Comparison of ENCODE assay signal across 9 cellular contexts in genomic region chr19:8567522-8568172, GRCh38. TPM values are rescaled to one million over a fixed set of nuclear protein-coding genes. Genes with fewer than 3 reads are reported as not detected.
DNase-seq lines count a peak whose midpoint lies in the region; ATAC-seq and TF ChIP-seq lines count a peak whose summit lies in the region.
"Had no signal": no experiment of that assay in that cellular context is flagged by ENCODE, and none has a peak within 500 bp of the region (broad histone marks: within the 10 kb centered on the region; RNA-seq: fewer than 3 reads in every experiment).

No MANE protein-coding gene starts in this region.

- DNase-seq in CD8-positive, alpha-beta T cell, result no peak
- DNase-seq in NOMO-1 treated with dmso at 0.1 percent for 144 hours (lab: John Stamatoyannopoulos, UW; ENCODE audit: unreplicated experiment) (peak; percentile 66), inferior parietal cortex (ENCODE audit: extremely low spot score) (no peak), T-helper 9 cell (no peak)
- no peak for DNase-seq in natural killer cell treated with Interleukin-12 subunit alpha and Interleukin-12 subunit beta and Interleukin-15 and Interleukin-18, amount 100 ng/mL, for 72 hours (ENCODE audit: low spot score)
- DNase-seq: NCI-H2029 had no signal

- 66 to 91% methylated on average over 2 to 9 of the region's 15 CpGs for WGBS in gastroesophageal sphincter (ENCODE audit: low coverage in 1 of 2), 2 donors

- intact Hi-C loops in CD8-positive, alpha-beta T cell (cut with DNase I, micrococcal nuclease), result no loop called here

- H3K4me3 ChIP-seq in CD8-positive, alpha-beta T cell (ENCODE audit: low read depth, low read length), result no peak overlapping the region
- no peak overlapping the region for H3K4me3 ChIP-seq in gastroesophageal sphincter

- H3K9me3 Mint-ChIP-seq in CD8-positive, alpha-beta T cell, result no peaks in the 10 kb centered on the region
- no peaks in the 10 kb centered on the region for H3K9me3 Mint-ChIP-seq in natural killer cell treated with Interleukin-12 subunit alpha and Interleukin-12 subunit beta and Interleukin-15 and Interleukin-18, amount 100 ng/mL, for 72 hours

- H3K36me3 Mint-ChIP-seq in CD8-positive, alpha-beta T cell, result no peaks in the 10 kb centered on the region
- H3K36me3 Mint-ChIP-seq in natural killer cell treated with Interleukin-12 subunit alpha and Interleukin-12 subunit beta and Interleukin-15 and Interleukin-18, amount 100 ng/mL, for 72 hours, result no peaks in the 10 kb centered on the region

- no peak for TF ChIP-seq POLR2A in gastroesophageal sphincter (IDR thresholded peaks at IDR 0.05)

- H3K4me1 Mint-ChIP-seq in CD8-positive, alpha-beta T cell (ENCODE audit: low read depth), result peaks cover 66% of the 10 kb centered on the region
- H3K4me1 Mint-ChIP-seq in natural killer cell treated with Interleukin-12 subunit alpha and Interleukin-12 subunit beta and Interleukin-15 and Interleukin-18, amount 100 ng/mL, for 72 hours (ENCODE audit: low read depth in 2 of 2), result peaks cover 70 to 73% of the 10 kb centered on the region in 2 donors

- no peaks in the 10 kb centered on the region for H3K36me3 ChIP-seq in CD8-positive, alpha-beta T cell (ENCODE audit: insufficient read depth, low read length)
- no peaks in the 10 kb centered on the region for H3K36me3 ChIP-seq in gastroesophageal sphincter

- H3K9me3 ChIP-seq in CD8-positive, alpha-beta T cell (ENCODE audit: low read length), result no peaks in the 10 kb centered on the region
- H3K9me3 ChIP-seq in gastroesophageal sphincter, result no peaks in the 10 kb centered on the region

- H3K27me3 ChIP-seq in CD8-positive, alpha-beta T cell (ENCODE audit: insufficient read depth, low read length), result no peaks in the 10 kb centered on the region
- H3K27me3 ChIP-seq in gastroesophageal sphincter, result no peaks in the 10 kb centered on the region

- H3K27ac ChIP-seq in CD8-positive, alpha-beta T cell (ENCODE audit: low read depth, low read length), result no peak overlapping the region
- H3K27ac ChIP-seq in gastroesophageal sphincter, result no peak overlapping the region

- H3K4me1 ChIP-seq in CD8-positive, alpha-beta T cell (ENCODE audit: insufficient read depth, low read length), result peaks cover 49% of the 10 kb centered on the region
- peaks cover 0 to 5% (median 0%) of the 10 kb centered on the region in 3 donors for H3K4me1 ChIP-seq in gastroesophageal sphincter

- TF ChIP-seq CTCF in CD8-positive, alpha-beta T cell (IDR thresholded peaks at IDR 0.05), result no peak
- no peak for TF ChIP-seq CTCF in gastroesophageal sphincter (IDR thresholded peaks at IDR 0.05)

- CTCF ChIA-PET in CD8-positive, alpha-beta T cell (lab: Charles Lee), result interaction anchor here (1.1 to 7.2 kb wide), 3 partner anchors 10 to 20 kb away, joined by 3 to 92 read pairs (median 5); partner anchors contain the start of gene MYO1F

- H3K4me3 Mint-ChIP-seq in CD8-positive, alpha-beta T cell, result no peak overlapping the region
- peak overlapping the region; percentile 69 for H3K4me3 Mint-ChIP-seq in natural killer cell treated with Interleukin-12 subunit alpha and Interleukin-12 subunit beta and Interleukin-15 and Interleukin-18, amount 100 ng/mL, for 72 hours

- no peak for TF ChIP-seq EP300 in gastroesophageal sphincter (IDR thresholded peaks at IDR 0.05)

- POLR2A ChIA-PET in CD8-positive, alpha-beta T cell (lab: Charles Lee), result interaction anchor here (6.1 kb wide), 1 partner anchor 12 kb away, joined by 49 read pairs; the partner anchor contains the start of gene MYO1F

- no peak for ATAC-seq in CD8-positive, alpha-beta T cell
- ATAC-seq in gastroesophageal sphincter, result peak; percentile 39
- ATAC-seq in natural killer cell treated with Interleukin-12 subunit alpha and Interleukin-12 subunit beta and Interleukin-15 and Interleukin-18, amount 100 ng/mL, for 72 hours, result no peak
- ATAC-seq in HG03520 (IDR thresholded peaks at IDR 0.05; ENCODE audit: unreplicated experiment), result no peak
- no peak for ATAC-seq in GM21528 (IDR thresholded peaks at IDR 0.05; ENCODE audit: low FRiP score, unreplicated experiment)

- H3K27me3 Mint-ChIP-seq in CD8-positive, alpha-beta T cell (ENCODE audit: low read depth), result no peaks in the 10 kb centered on the region
- no peaks in the 10 kb centered on the region for H3K27me3 Mint-ChIP-seq in natural killer cell treated with Interleukin-12 subunit alpha and Interleukin-12 subunit beta and Interleukin-15 and Interleukin-18, amount 100 ng/mL, for 72 hours

- peak overlapping the region; percentile 75 for H3K27ac Mint-ChIP-seq in CD8-positive, alpha-beta T cell
- H3K27ac Mint-ChIP-seq in natural killer cell treated with Interleukin-12 subunit alpha and Interleukin-12 subunit beta and Interleukin-15 and Interleukin-18, amount 100 ng/mL, for 72 hours, result peak overlapping the region; percentile 73 to 89

RNA-seq across cellular contexts. Expression of gene MYO1F, which starts 9.6 kb away (rescaled TPM):
- 10 to 100 TPM; 75.7 to 76.8 TPM for total RNA-seq in CD8-positive, alpha-beta T cell
- 10 to 100 TPM in 2 of 4 donors, 1 to 10 TPM in 2; 5.4 to 41.5 (median 10.3) TPM for total RNA-seq in gastroesophageal sphincter
- total RNA-seq in natural killer cell treated with Interleukin-12 subunit alpha and Interleukin-12 subunit beta and Interleukin-15 and Interleukin-18, amount 100 ng/mL, for 72 hours, result 100 to 1,000 TPM; 216 to 232 TPM

RNA-seq across cellular contexts. Expression of gene ADAMTS10, which starts 42.9 kb away (rescaled TPM):
- total RNA-seq in CD8-positive, alpha-beta T cell, result 100 to 1,000 TPM in 1 of 2 experiments, 10 to 100 TPM in 1; 81.9 to 101 TPM
- total RNA-seq in gastroesophageal sphincter, result 10 to 100 TPM; 15.7 to 45.3 (median 22.8) TPM
- total RNA-seq in natural killer cell treated with Interleukin-12 subunit alpha and Interleukin-12 subunit beta and Interleukin-15 and Interleukin-18, amount 100 ng/mL, for 72 hours, result 10 to 100 TPM in 1 of 2 donors, 1 to 10 TPM in 1; 8.2 to 11.3 TPM

RNA-seq across cellular contexts. Expression of gene ZNF414, which starts 53.7 kb away (rescaled TPM):
- total RNA-seq in CD8-positive, alpha-beta T cell, result 10 to 100 TPM; 26.3 to 33.1 TPM
- total RNA-seq in gastroesophageal sphincter, result 10 to 100 TPM in 2 of 4 donors, 1 to 10 TPM in 2; 3.6 to 18.9 (median 10.3) TPM
- 10 to 100 TPM; 15.5 to 16.8 TPM for total RNA-seq in natural killer cell treated with Interleukin-12 subunit alpha and Interleukin-12 subunit beta and Interleukin-15 and Interleukin-18, amount 100 ng/mL, for 72 hours
